18 cellular contexts compared by ENCODE assay signal in genomic region chr16:13112639-13113038, GRCh38.
DNase-seq lines count a peak whose midpoint lies in the region; ATAC-seq and TF ChIP-seq lines count a peak whose summit lies in the region.
"Had no signal": no experiment of that assay in that cellular context is flagged by ENCODE, and none has a peak within 500 bp of the region (broad histone marks: within the 10 kb centered on the region; RNA-seq: fewer than 3 reads in every experiment).

No MANE protein-coding gene starts in this region.

- no peak overlapping the region for H2BK12ac ChIP-seq in neuronal stem cell (ENCODE audit: low read length)

- DNase-seq in RPMI7951 (ENCODE audit: low read depth), result peak; percentile 9
- DNase-seq in glutamatergic neuron, result no peak
- peak; percentile 67 for DNase-seq in neuronal stem cell (ENCODE audit: low spot score)
- no peak for DNase-seq in naive thymus-derived CD4-positive, alpha-beta T cell
- DNase-seq in activated CD4-positive, alpha-beta T cell treated with anti-CD3 and anti-CD28 coated beads, Interleukin-2, amount 50 U/mL, for 4 hours, result no peak
- no peak for DNase-seq in NCI-H2196 (lab: John Stamatoyannopoulos, UW; ENCODE audit: unreplicated experiment)
- DNase-seq: DMS79; MG63; NCI-H1048; NCI-H1436; NCI-H2029; NK-92 treated with Interleukin-12 subunit alpha and Interleukin-12 subunit beta, amount 100 ng/mL, for 24 hours; RPMI8226; SIG-M5 had no signal

- peak overlapping the region; percentile 66 for H3K27ac Mint-ChIP-seq in glutamatergic neuron (ENCODE audit: unreplicated experiment)
- H3K27ac Mint-ChIP-seq in naive thymus-derived CD4-positive, alpha-beta T cell, result no peak overlapping the region

- no peak overlapping the region for H3K14ac ChIP-seq in neuronal stem cell (ENCODE audit: low read length)

- H2AK5ac ChIP-seq in neuronal stem cell (ENCODE audit: low read depth, low read length), result no peak overlapping the region

- no peak overlapping the region for H3K23ac ChIP-seq in neuronal stem cell (ENCODE audit: low read depth, low read length, poor library complexity)

- H3K4me3 ChIP-seq in neuronal stem cell (ENCODE audit: low read length in 2 of 2), result no peak overlapping the region
- no peak overlapping the region for H3K4me3 ChIP-seq in naive thymus-derived CD4-positive, alpha-beta T cell (ENCODE audit: low read length)
- H3K4me3 ChIP-seq: MG63 had no signal

- H3K4me1 Mint-ChIP-seq in glutamatergic neuron (ENCODE audit: low read depth, unreplicated experiment), result peaks cover 15% of the 10 kb centered on the region
- no peaks in the 10 kb centered on the region for H3K4me1 Mint-ChIP-seq in naive thymus-derived CD4-positive, alpha-beta T cell

- H3K4me2 ChIP-seq in neuronal stem cell (ENCODE audit: insufficient read depth, low read length, poor library complexity, severe bottlenecking), result no peak overlapping the region
- H3K4me2 ChIP-seq: KMS-11 had no signal

- no peak overlapping the region for H3K9ac ChIP-seq in neuronal stem cell (ENCODE audit: low read depth, low read length, poor library complexity)
- H3K9ac ChIP-seq: KMS-11 had no signal

- H3K27me3 Mint-ChIP-seq in glutamatergic neuron (ENCODE audit: unreplicated experiment), result peaks cover 2% of the 10 kb centered on the region
- H3K27me3 Mint-ChIP-seq in naive thymus-derived CD4-positive, alpha-beta T cell, result peaks cover 0 to 27% (median 4%) of the 10 kb centered on the region in 5 donors

- H3K36me3 Mint-ChIP-seq in glutamatergic neuron (ENCODE audit: unreplicated experiment), result peaks cover 6% of the 10 kb centered on the region
- H3K36me3 Mint-ChIP-seq in naive thymus-derived CD4-positive, alpha-beta T cell, result no peaks in the 10 kb centered on the region

- H3K9me3 ChIP-seq in neuronal stem cell (replicated peaks in 1 of 2; ENCODE audit: control insufficient read depth in 2 of 2, insufficient read depth in 1 of 2, low read depth in 1 of 2, low read length in 2 of 2), result no peaks in the 10 kb centered on the region
- no peaks in the 10 kb centered on the region for H3K9me3 ChIP-seq in naive thymus-derived CD4-positive, alpha-beta T cell (ENCODE audit: control insufficient read depth in 2 of 3, low read length in 3 of 3)
- H3K9me3 ChIP-seq: MG63 had no signal

- no peak overlapping the region for H2BK15ac ChIP-seq in neuronal stem cell (ENCODE audit: low read length)

- no peaks in the 10 kb centered on the region for H3K36me3 ChIP-seq in neuronal stem cell (replicated peaks in 1 of 2; ENCODE audit: control insufficient read depth in 2 of 2, insufficient read depth in 2 of 2, low read length in 2 of 2)
- no peaks in the 10 kb centered on the region for H3K36me3 ChIP-seq in naive thymus-derived CD4-positive, alpha-beta T cell (ENCODE audit: control insufficient read depth in 2 of 3, insufficient read depth in 3 of 3, low read length in 3 of 3)
- H3K36me3 ChIP-seq: MG63 had no signal

- H3K27ac ChIP-seq in neuronal stem cell (replicated peaks; ENCODE audit: low read length), result peak overlapping the region; percentile 59
- no peak overlapping the region for H3K27ac ChIP-seq in naive thymus-derived CD4-positive, alpha-beta T cell (ENCODE audit: low read depth, low read length)
- H3K27ac ChIP-seq: HL-60, KMS-11 had no signal

- H4K8ac ChIP-seq in neuronal stem cell (ENCODE audit: low read depth, low read length), result no peak overlapping the region

- no peaks in the 10 kb centered on the region for H3K27me3 ChIP-seq in neuronal stem cell (ENCODE audit: control insufficient read depth in 3 of 3, insufficient read depth in 3 of 3, low read depth in 1 of 3, low read length in 3 of 3)
- H3K27me3 ChIP-seq in naive thymus-derived CD4-positive, alpha-beta T cell (ENCODE audit: control insufficient read depth in 2 of 2, insufficient read depth in 2 of 2, low read length in 2 of 2), result no peaks in the 10 kb centered on the region
- H3K27me3 ChIP-seq: MG63 had no signal

- intact Hi-C loops in naive thymus-derived CD4-positive, alpha-beta T cell (cut with micrococcal nuclease), result no loop called here

- H3K79me1 ChIP-seq in neuronal stem cell (ENCODE audit: low read depth, low read length), result no peaks in the 10 kb centered on the region

- H3K4ac ChIP-seq in neuronal stem cell (ENCODE audit: low read length), result no peak overlapping the region

- no peak overlapping the region for H2AFZ ChIP-seq in neuronal stem cell (ENCODE audit: low read length)

- H4K91ac ChIP-seq in neuronal stem cell (ENCODE audit: low read depth, low read length, poor library complexity), result no peak overlapping the region

- no peak overlapping the region for H2BK5ac ChIP-seq in neuronal stem cell (ENCODE audit: low read length)

- no peak overlapping the region for H3K4me3 Mint-ChIP-seq in glutamatergic neuron (ENCODE audit: unreplicated experiment)
- peak overlapping the region in 1 of 10 donors; percentile 38 for H3K4me3 Mint-ChIP-seq in naive thymus-derived CD4-positive, alpha-beta T cell

- WGBS in neuronal stem cell (ENCODE audit: extremely low coverage in 2 of 2, insufficient read length in 2 of 2, insufficient replicate concordance in 1 of 2), 2 donors, result no CpG with 5 or more reads among the region's 5 CpGs

- POLR2A ChIA-PET in naive thymus-derived CD4-positive, alpha-beta T cell (lab: Charles Lee), result no interaction called here

- H3K9me3 Mint-ChIP-seq in glutamatergic neuron (ENCODE audit: unreplicated experiment), result peaks cover 4% of the 10 kb centered on the region
- peaks cover 0 to 16% (median 4%) of the 10 kb centered on the region in 11 donors for H3K9me3 Mint-ChIP-seq in naive thymus-derived CD4-positive, alpha-beta T cell

- no peak for TF ChIP-seq CTCF in glutamatergic neuron (IDR thresholded peaks at IDR 0.05; ENCODE audit: partially characterized antibody, unreplicated experiment)

- no peak overlapping the region for H2BK120ac ChIP-seq in neuronal stem cell (ENCODE audit: low read depth, low read length)

- ATAC-seq in naive thymus-derived CD4-positive, alpha-beta T cell, result no peak
- ATAC-seq in HG03095 (IDR thresholded peaks at IDR 0.05; ENCODE audit: unreplicated experiment), result no peak
- ATAC-seq: SK-N-SH treated with all-trans-retinoic acid at 6 μM for 48 hours had no signal

- H3K18ac ChIP-seq in neuronal stem cell (ENCODE audit: low read length), result no peak overlapping the region

- H3K4me1 ChIP-seq in neuronal stem cell (ENCODE audit: control insufficient read depth in 2 of 2, insufficient read depth in 1 of 2, low read depth in 1 of 2, low read length in 2 of 2), result peaks cover 0 to 11% of the 10 kb centered on the region in 2 donors
- no peaks in the 10 kb centered on the region for H3K4me1 ChIP-seq in naive thymus-derived CD4-positive, alpha-beta T cell (ENCODE audit: control insufficient read depth in 2 of 2, insufficient read depth in 2 of 2, low read length in 2 of 2)

- CTCF ChIA-PET in naive thymus-derived CD4-positive, alpha-beta T cell (lab: Charles Lee), result no interaction called here

Comparison
In these comparisons a context has a peak if more than half of its experiments do, and no peak if none do; other contexts are left out.
1. DNase-seq: peak in RPMI7951 (single experiment) and neuronal stem cell (single experiment); none in glutamatergic neuron (single experiment), naive thymus-derived CD4-positive, alpha-beta T cell (0 of 9), activated CD4-positive, alpha-beta T cell treated with anti-CD3 and anti-CD28 coated beads, Interleukin-2, amount 50 U/mL, for 4 hours (0 of 2) and NCI-H2196 (single experiment).